1 cellular context compared by ENCODE assay signal in genomic region chr19:16628183-16628983, GRCh38.
TF ChIP-seq lines count a peak whose summit lies in the region.

TSS of gene MED26 (minus strand) at chr19:16628204. CDS start at chr19:16627943, 261 bp downstream.

TF ChIP-seq in HEK293, 187 proteins besides CTCF, POLR2A, EP300 and RAD21 (continued from another document and continues in another):
- TF ChIP-seq PATZ1 (tag by site-specific recombination; IDR thresholded peaks at IDR 0.05) (peak; percentile 97), ZNF449 (tag by site-specific recombination; IDR thresholded peaks at IDR 0.05) (peak; percentile 74; the same call in 1 of the 2 replicates), ZFP3 (tag by site-specific recombination; IDR thresholded peaks at IDR 0.05; ENCODE audit: low read depth) (no peak), REST (tag by site-specific recombination; IDR thresholded peaks at IDR 0.05) (0 out of 2 replicates have a peak, but pooled peaks have one; percentile 37), ZNF701 (tag by site-specific recombination; IDR thresholded peaks at IDR 0.05) (no peak), ZNF600 (tag by site-specific recombination; IDR thresholded peaks at IDR 0.05) (peak; percentile 69), ZNF843 (tag by site-specific recombination; IDR thresholded peaks at IDR 0.05) (no peak; the same call in 1 of the 2 replicates), GLI4 (tag by site-specific recombination; IDR thresholded peaks at IDR 0.05) (peak; percentile 53; the same call in 1 of the 2 replicates), ZBTB17 (tag by site-specific recombination; IDR thresholded peaks at IDR 0.05) (peak; percentile 88), ZNF169 (tag by site-specific recombination; IDR thresholded peaks at IDR 0.05) (no peak), ZBTB11 (tag by site-specific recombination; conservative IDR thresholded peaks at IDR 0.05; ENCODE audit: low read depth) (peak; percentile 83), ZNF585B (tag by site-specific recombination; IDR thresholded peaks at IDR 0.05) (no peak), BCL11A (tag by site-specific recombination; IDR thresholded peaks at IDR 0.05; ENCODE audit: low read depth) (peak; percentile 62; the same call in 1 of the 2 replicates), ZNF677 (tag by site-specific recombination; IDR thresholded peaks at IDR 0.05) (no peak), ZBTB1 (tag by site-specific recombination; IDR thresholded peaks at IDR 0.05) (no peak), ZNF792 (tag by site-specific recombination; IDR thresholded peaks at IDR 0.05) (no peak), HIC1 (tag by site-specific recombination; IDR thresholded peaks at IDR 0.05) (peak; percentile 36; the same call in 1 of the 2 replicates), ZNF16 (tag by site-specific recombination; IDR thresholded peaks at IDR 0.05; ENCODE audit: low read depth) (no peak), ZNF626 (tag by site-specific recombination; IDR thresholded peaks at IDR 0.05) (no peak), ZNF660 (tag by site-specific recombination; IDR thresholded peaks at IDR 0.05) (0 out of 2 replicates have a peak, but pooled peaks have one; percentile 7), ZBTB8A (tag by site-specific recombination; IDR thresholded peaks at IDR 0.05) (peak; percentile 70), TRIM28 (IDR thresholded peaks at IDR 0.05; ENCODE audit: borderline replicate concordance, low read length) (no peak; the same call in 1 of the 2 replicates), ZNF184 (tag by site-specific recombination; IDR thresholded peaks at IDR 0.05) (no peak), ZNF157 (tag by site-specific recombination; IDR thresholded peaks at IDR 0.05) (no peak), ZNF341 (tag by site-specific recombination; IDR thresholded peaks at IDR 0.05; ENCODE audit: low read depth) (peak; percentile 58), ZNF513 (tag by site-specific recombination; IDR thresholded peaks at IDR 0.05) (no peak; the same call in 1 of the 2 replicates), ZNF391 (tag by site-specific recombination; IDR thresholded peaks at IDR 0.05; ENCODE audit: borderline replicate concordance, low read depth) (peak; percentile 78; the same call in 1 of the 2 replicates), ZNF350 (tag by site-specific recombination; IDR thresholded peaks at IDR 0.05) (no peak), ZNF362 (tag by site-specific recombination; IDR thresholded peaks at IDR 0.05) (peak; percentile 79), ZNF132 (tag by site-specific recombination; IDR thresholded peaks at IDR 0.05; ENCODE audit: borderline replicate concordance) (no peak), ZNF248 (tag by site-specific recombination; IDR thresholded peaks at IDR 0.05) (no peak), ZNF280D (tag by site-specific recombination; IDR thresholded peaks at IDR 0.05) (peak; percentile 30; the same call in 1 of the 2 replicates), ZNF302 (tag by site-specific recombination; IDR thresholded peaks at IDR 0.05; ENCODE audit: low read depth) (no peak), ZNF76 (tag by site-specific recombination; IDR thresholded peaks at IDR 0.05; ENCODE audit: borderline replicate concordance, low read depth) (peak; percentile 81), FEZF1 (tag by site-specific recombination; IDR thresholded peaks at IDR 0.05) (no peak), KLF8 (tag by site-specific recombination; IDR thresholded peaks at IDR 0.05) (peak; percentile 100), ZNF658 (tag by site-specific recombination; IDR thresholded peaks at IDR 0.05) (no peak), ZNF621 (tag by site-specific recombination; IDR thresholded peaks at IDR 0.05) (no peak), ZNF777 (tag by site-specific recombination; IDR thresholded peaks at IDR 0.05; ENCODE audit: borderline replicate concordance) (peak; percentile 39; the same call in 1 of the 2 replicates), GFI1B (tag by site-specific recombination; IDR thresholded peaks at IDR 0.05) (peak; percentile 37; the same call in 1 of the 2 replicates), PRDM1 (tag by site-specific recombination; IDR thresholded peaks at IDR 0.05) (no peak), ZNF670 (tag by site-specific recombination; IDR thresholded peaks at IDR 0.05; ENCODE audit: low read depth) (no peak), ZNF394 (tag by site-specific recombination; IDR thresholded peaks at IDR 0.05; ENCODE audit: borderline replicate concordance) (peak; percentile 81; the same call in 1 of the 2 replicates), HOXC10 (CRISPR knock-in tag; IDR thresholded peaks at IDR 0.05) (no peak), ZNF174 (tag by site-specific recombination; IDR thresholded peaks at IDR 0.05) (no peak), WT1 (tag by site-specific recombination; IDR thresholded peaks at IDR 0.05) (peak; percentile 77)
